In genomic region chr6:113907107-113907506, GRCh38 we compare ENCODE assay signal across 14 cellular contexts.
"Had no signal": no experiment of that assay in that cellular context is flagged by ENCODE, and none has a peak within 500 bp of the region (broad histone marks: within the 10 kb centered on the region; RNA-seq: fewer than 3 reads in every experiment).

No MANE protein-coding gene starts in this region.

- H3K27me3 ChIP-seq: esophagus squamous epithelium, pancreas had no signal

- H3K4me1 ChIP-seq: pancreas had no signal

- DNase-seq: activated CD4-positive, alpha-beta T cell treated with anti-CD3 and anti-CD28 coated beads for 36 hours; activated CD8-positive, alpha-beta memory T cell treated with anti-CD3 and anti-CD28 coated beads, Interleukin-2, amount 50 U/mL, for 48 hours; activated CD8-positive, alpha-beta T cell treated with anti-CD3 and anti-CD28 coated beads, Interleukin-2, amount 10 ng/mL, durations not matched to agents 7 days and 5 days; activated naive CD4-positive, alpha-beta T cell; activated naive CD8-positive, alpha-beta T cell treated with anti-CD3 and anti-CD28 coated beads, Interleukin-2, amount 50 U/mL, for 24 hours; endodermal cell; esophagus squamous epithelium; left ventricle myocardium superior; pancreas; stimulated activated CD4-positive, alpha-beta T cell treated with anti-CD3 and anti-CD28 coated beads, Interleukin-2, amount 100 ng/mL, for 48 hours; stimulated activated CD8-positive, alpha-beta memory T cell treated with anti-CD3 and anti-CD28 coated beads, Interleukin-4, amount 100 ng/mL, for 48 hours; stimulated activated naive CD8-positive, alpha-beta T cell treated with anti-CD3 and anti-CD28 coated beads, Interleukin-15, Interleukin-2, amounts not matched to agents 100 U/mL and 50 U/mL, for 24 hours; T-cell; WERI-Rb-1 had no signal

- H3K4me3 ChIP-seq: esophagus squamous epithelium, pancreas had no signal

- H3K9me3 ChIP-seq: esophagus squamous epithelium, pancreas had no signal

- H3K27ac ChIP-seq: esophagus squamous epithelium, pancreas, WERI-Rb-1 had no signal

- ATAC-seq: activated CD4-positive, alpha-beta T cell treated with anti-CD3 and anti-CD28 coated beads for 36 hours; activated CD8-positive, alpha-beta T cell treated with anti-CD3 and anti-CD28 coated beads, Interleukin-2, amount 10 ng/mL, durations not matched to agents 7 days and 5 days; activated naive CD8-positive, alpha-beta T cell treated with anti-CD3 and anti-CD28 coated beads, Interleukin-2, amount 50 U/mL, for 24 hours; left ventricle myocardium superior; pancreas; stimulated activated naive CD8-positive, alpha-beta T cell treated with anti-CD3 and anti-CD28 coated beads, Interleukin-15, Interleukin-2, amounts not matched to agents 100 U/mL and 50 U/mL, for 24 hours; T-cell had no signal

- H3K36me3 ChIP-seq: esophagus squamous epithelium, pancreas, WERI-Rb-1 had no signal
